8 cellular contexts compared by ENCODE assay signal in the genomic region with DNA sequence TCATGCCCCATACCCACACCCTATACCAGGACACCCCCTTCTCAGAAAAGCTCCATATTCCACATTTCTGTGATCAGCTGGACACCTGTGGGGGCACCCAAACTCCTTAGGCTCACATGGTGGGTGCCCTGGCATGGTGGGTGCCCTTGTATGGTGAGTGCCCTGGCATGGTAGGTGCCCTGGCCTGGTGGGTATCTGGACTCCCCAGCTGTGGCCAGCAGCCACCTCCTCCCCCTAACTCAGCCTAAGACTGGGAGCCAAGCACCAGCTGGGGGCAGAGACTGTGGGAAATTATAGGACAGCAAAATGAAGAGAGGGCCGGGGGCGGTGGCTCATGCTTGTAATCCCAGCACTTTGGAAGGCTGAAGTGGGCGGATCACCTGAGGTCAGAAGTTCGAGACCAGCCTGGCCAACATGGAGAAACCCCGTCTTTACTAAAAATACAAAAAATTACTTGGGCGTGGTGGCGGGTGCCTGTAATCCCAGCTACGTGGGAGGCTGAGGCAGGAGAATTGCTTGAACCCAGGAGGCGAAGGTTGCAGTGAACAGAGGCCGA. TPM values are rescaled to one million over a fixed set of nuclear protein-coding genes. Genes with fewer than 3 reads are reported as not detected.
DNase-seq lines count a peak whose midpoint lies in the region; ATAC-seq and TF ChIP-seq lines count a peak whose summit lies in the region.
"Not testable (repeated sequence)": the region's sequence is repeated elsewhere in the genome, so short reads cannot be mapped to it uniquely, and the experiment has no call there.
"Had no signal": no experiment of that assay in that cellular context is flagged by ENCODE, and none has a peak within 500 bp of the region (broad histone marks: within the 10 kb centered on the region; RNA-seq: fewer than 3 reads in every experiment).

No MANE protein-coding gene starts in this region.

- not testable (repeated sequence) for H3K4me1 Mint-ChIP-seq in Calu3 (ENCODE audit: low read depth, unreplicated experiment); endodermal cell
- peaks cover 19% of the 10 kb centered on the region for H3K4me1 Mint-ChIP-seq in T-helper 17 cell
- peaks cover 21% of the 10 kb centered on the region for H3K4me1 Mint-ChIP-seq in activated T-cell treated with anti-CD3 and anti-CD28 coated beads, Interleukin-2, amount 50 U/mL, for 72 hours (ENCODE audit: low read depth)
- peaks cover 37% of the 10 kb centered on the region for H3K4me1 Mint-ChIP-seq in mesothelial cell of epicardium
- H3K4me1 Mint-ChIP-seq in neural progenitor cell, result peaks cover 18% of the 10 kb centered on the region

- intact Hi-C loops in Calu3 (cut with micrococcal nuclease; ENCODE audit: unreplicated experiment), result not testable (repeated sequence)

- peaks cover 35% of the 10 kb centered on the region for H3K4me1 ChIP-seq in adipocyte (ENCODE audit: control insufficient read depth, insufficient read depth, low read length)
- H3K4me1 ChIP-seq in endodermal cell (ENCODE audit: control insufficient read depth, insufficient read depth, low read length), result not testable (repeated sequence)
- H3K4me1 ChIP-seq in neural progenitor cell, result peaks cover 19% of the 10 kb centered on the region

- CTCF ChIA-PET in Calu3 (lab: Charles Lee), result interaction anchor here (0.7 kb wide), 1 partner anchor 8 kb away, joined by 7 read pairs; no protein-coding TSS in a partner anchor

- H3K27me3 Mint-ChIP-seq in Calu3 (ENCODE audit: unreplicated experiment) (peaks cover 18% of the 10 kb centered on the region), endodermal cell (ENCODE audit: insufficient read depth) (peaks cover 11% of the 10 kb centered on the region), neural progenitor cell (ENCODE audit: insufficient read depth, low read depth) (peaks cover 12% of the 10 kb centered on the region)
- H3K27me3 Mint-ChIP-seq in T-helper 17 cell; mesothelial cell of epicardium (ENCODE audit: low read depth): not testable (repeated sequence)
- peaks cover 42% of the 10 kb centered on the region for H3K27me3 Mint-ChIP-seq in activated T-cell treated with anti-CD3 and anti-CD28 coated beads, Interleukin-2, amount 50 U/mL, for 72 hours (ENCODE audit: low read depth)

- peaks cover 51% of the 10 kb centered on the region for H3K36me3 Mint-ChIP-seq in Calu3 (ENCODE audit: insufficient read depth, unreplicated experiment)
- H3K36me3 Mint-ChIP-seq in T-helper 17 cell (ENCODE audit: low read depth); activated T-cell treated with anti-CD3 and anti-CD28 coated beads, Interleukin-2, amount 50 U/mL, for 72 hours (ENCODE audit: insufficient read depth in 2 of 2); mesothelial cell of epicardium; neural progenitor cell: not testable (repeated sequence)
- H3K36me3 Mint-ChIP-seq in endodermal cell (ENCODE audit: low read depth), result peaks cover 15% of the 10 kb centered on the region

- H3K9ac ChIP-seq in adipocyte (ENCODE audit: low read length), result peak overlapping the region; percentile 99
- H3K9ac ChIP-seq in endodermal cell (ENCODE audit: extremely low read depth, low read length, poor library complexity, severe bottlenecking); neural progenitor cell: not testable (repeated sequence)

- H3K36me3 ChIP-seq in adipocyte (ENCODE audit: control insufficient read depth, insufficient read depth, low read length, severe bottlenecking), result peaks cover 35% of the 10 kb centered on the region
- H3K36me3 ChIP-seq in endodermal cell (ENCODE audit: control insufficient read depth, insufficient read depth, low read length), result peaks cover 22% of the 10 kb centered on the region
- not testable (repeated sequence) for H3K36me3 ChIP-seq in neural progenitor cell

- not testable (repeated sequence) for TF ChIP-seq CTCF in Calu3 (IDR thresholded peaks at IDR 0.05; ENCODE audit: unreplicated experiment); endodermal cell (conservative IDR thresholded peaks at IDR 0.05); mesothelial cell of epicardium (IDR thresholded peaks at IDR 0.05; ENCODE audit: unreplicated experiment); neural progenitor cell (IDR thresholded peaks at IDR 0.05)

- H3K27me3 ChIP-seq in adipocyte (replicated peaks; ENCODE audit: control insufficient read depth, insufficient read depth, low read length); endodermal cell (ENCODE audit: control insufficient read depth, insufficient read depth, low read length, poor library complexity, severe bottlenecking): not testable (repeated sequence)
- peaks cover 33% of the 10 kb centered on the region for H3K27me3 ChIP-seq in neural progenitor cell

- peaks cover 23% of the 10 kb centered on the region for H3F3A ChIP-seq in neural progenitor cell (ENCODE audit: low read depth)

- ATAC-seq in T-helper 17 cell; activated T-cell treated with anti-CD3 and anti-CD28 coated beads, Interleukin-2, amount 50 U/mL, for 72 hours (replicated peaks in 1 of 2): not testable (repeated sequence)

- not testable (repeated sequence) for H3K9me3 ChIP-seq in T-helper 17 cell (ENCODE audit: control insufficient read depth, low read length, poor library complexity, severe bottlenecking); adipocyte (ENCODE audit: control insufficient read depth, low read length); endodermal cell (ENCODE audit: control insufficient read depth, low read length); neural progenitor cell (ENCODE audit: low read depth)

- H3K4me3 Mint-ChIP-seq in Calu3 (ENCODE audit: low read depth, unreplicated experiment) (peak overlapping the region; percentile 74), T-helper 17 cell (peak overlapping the region; percentile 80), endodermal cell (peak overlapping the region; percentile 66), mesothelial cell of epicardium (peak overlapping the region; percentile 58), neural progenitor cell (peak overlapping the region; percentile 76)
- peak overlapping the region; percentile 32 to 68 for H3K4me3 Mint-ChIP-seq in activated T-cell treated with anti-CD3 and anti-CD28 coated beads, Interleukin-2, amount 50 U/mL, for 72 hours

- 94 to 98% methylated on average over 9 to 10 of the region's 10 CpGs for WGBS in endodermal cell (ENCODE audit: insufficient coverage in 1 of 2, insufficient read length in 1 of 2), 2 experiments

- not testable (repeated sequence) for H2AFZ ChIP-seq in neural progenitor cell (replicated peaks)

- not testable (repeated sequence) for H4K20me1 ChIP-seq in neural progenitor cell (ENCODE audit: low read depth)

- H3K79me2 ChIP-seq in neural progenitor cell (ENCODE audit: low read depth), result not testable (repeated sequence)

- not testable (repeated sequence) for H3K9me3 Mint-ChIP-seq in Calu3 (ENCODE audit: low read depth, unreplicated experiment); activated T-cell treated with anti-CD3 and anti-CD28 coated beads, Interleukin-2, amount 50 U/mL, for 72 hours; endodermal cell; mesothelial cell of epicardium; neural progenitor cell

- H3K27ac Mint-ChIP-seq in Calu3 (ENCODE audit: unreplicated experiment); activated T-cell treated with anti-CD3 and anti-CD28 coated beads, Interleukin-2, amount 50 U/mL, for 72 hours; endodermal cell; mesothelial cell of epicardium; neural progenitor cell: not testable (repeated sequence)
- peak overlapping the region; percentile 73 for H3K27ac Mint-ChIP-seq in T-helper 17 cell

- not testable (repeated sequence) for BruUV-seq in Calu3 (replicated peaks; lab: Mats Ljungman, UMichigan)

- H3K27ac ChIP-seq in endodermal cell (ENCODE audit: low read depth, low read length); neural progenitor cell: not testable (repeated sequence)

- H3K4me3 ChIP-seq in adipocyte (ENCODE audit: low read length), result peak overlapping the region; percentile 97
- H3K4me3 ChIP-seq in endodermal cell (ENCODE audit: low read length); neural progenitor cell: not testable (repeated sequence)

- H3K4me2 ChIP-seq in neural progenitor cell, result not testable (repeated sequence)

- not testable (repeated sequence) for DNase-seq in Calu3; T-helper 17 cell; activated T-cell treated with anti-CD3 and anti-CD28 coated beads, Interleukin-2, amount 50 U/mL, for 72 hours; adipocyte (ENCODE audit: low read depth); endodermal cell; mesothelial cell of epicardium (ENCODE audit: low spot score in 2 of 2, unreplicated experiment in 2 of 2); neural progenitor cell (ENCODE audit: low spot score)

RNA-seq across cellular contexts. Expression of gene TLCD2, which starts 1.3 kb away (rescaled TPM):
- total RNA-seq in Calu3 (2022) (5.9 and 6.7 TPM in 2 replicates), T-helper 17 cell (1 to 10 TPM in 1 of 2 donors, under 1 TPM in 1; 0.26 to 1.4 TPM), endodermal cell (1 to 10 TPM in 1 of 2 donors, under 1 TPM in 1; 0.84 to 1.8 TPM), mesothelial cell of epicardium (8.6 to 9.2 TPM (median 8.7 TPM) in 3 replicates), neural progenitor cell (ENCODE audit: low replicate concordance) (0.15 and 0.28 TPM in 2 replicates)
- total RNA-seq in activated T-cell treated with anti-CD3 and anti-CD28 coated beads, Interleukin-2, amount 50 U/mL, for 72 hours, result 1 to 10 TPM in 1 of 2 donors, under 1 TPM in 1; 0.70 to 1.8 TPM
- 0.93 TPM for polyA plus RNA-seq in endodermal cell (2013, experiment 1 of 2)
- polyA plus RNA-seq in endodermal cell (2013, experiment 2 of 2), result 0.99 TPM

RNA-seq across cellular contexts. Expression of gene WDR81, which starts 15.6 kb away (rescaled TPM):
- 11.2 and 11.8 TPM in 2 replicates for total RNA-seq in Calu3 (2022)
- total RNA-seq in T-helper 17 cell, result 10 to 100 TPM; 38.2 to 41.2 TPM
- total RNA-seq in activated T-cell treated with anti-CD3 and anti-CD28 coated beads, Interleukin-2, amount 50 U/mL, for 72 hours, result 10 to 100 TPM in 1 of 2 donors, 1 to 10 TPM in 1; 9.4 to 11.2 TPM
- 10 to 100 TPM; 13.4 to 17.9 TPM for total RNA-seq in endodermal cell
- polyA plus RNA-seq in endodermal cell (2013, experiment 1 of 2), result 8.0 TPM
- polyA plus RNA-seq in endodermal cell (2013, experiment 2 of 2), result 6.0 TPM
- 20.3 to 22.9 TPM (median 20.6 TPM) in 3 replicates for total RNA-seq in mesothelial cell of epicardium
- 1.9 and 10.4 TPM in 2 replicates for total RNA-seq in neural progenitor cell (ENCODE audit: low replicate concordance)

RNA-seq across cellular contexts. Expression of gene PRPF8, which starts 24.2 kb away (rescaled TPM):
- 182 and 206 TPM in 2 replicates for total RNA-seq in Calu3 (2022)
- 100 to 1,000 TPM; 451 to 472 TPM for total RNA-seq in T-helper 17 cell
- 100 to 1,000 TPM; 332 to 390 TPM for total RNA-seq in activated T-cell treated with anti-CD3 and anti-CD28 coated beads, Interleukin-2, amount 50 U/mL, for 72 hours
- total RNA-seq in endodermal cell, result 100 to 1,000 TPM; 298 to 375 TPM
- 230 TPM for polyA plus RNA-seq in endodermal cell (2013, experiment 1 of 2)
- 223 TPM for polyA plus RNA-seq in endodermal cell (2013, experiment 2 of 2)
- total RNA-seq in mesothelial cell of epicardium, result 331 to 354 TPM (median 334 TPM) in 3 replicates
- total RNA-seq in neural progenitor cell (ENCODE audit: low replicate concordance), result 119 and 173 TPM in 2 replicates

RNA-seq across cellular contexts. Expression of gene SERPINF2, which starts 33.8 kb away (rescaled TPM):
- total RNA-seq in Calu3 (2022) (0.54 and 0.76 TPM in 2 replicates), T-helper 17 cell (under 1 TPM; 0.29 to 0.67 TPM), endodermal cell (1 to 10 TPM in 1 of 2 donors, under 1 TPM in 1; 0.86 to 1.8 TPM), mesothelial cell of epicardium (0.32 to 0.63 TPM (median 0.44 TPM) in 3 replicates), neural progenitor cell (ENCODE audit: low replicate concordance) (0.59 TPM in 1 of 2 replicates, not detected in the other)
- total RNA-seq in activated T-cell treated with anti-CD3 and anti-CD28 coated beads, Interleukin-2, amount 50 U/mL, for 72 hours, result 1 to 10 TPM in 1 of 2 donors, under 1 TPM in 1; 0.89 to 1.6 TPM
- polyA plus RNA-seq in endodermal cell (2013, experiment 1 of 2), result 0.50 TPM
- polyA plus RNA-seq in endodermal cell (2013, experiment 2 of 2), result 0.41 TPM
- total RNA-seq: GM23248 had no signal

RNA-seq across cellular contexts. Expression of gene SERPINF1, which starts 53.0 kb away (rescaled TPM):
- total RNA-seq in Calu3 (2022), result not detected in 2 replicates
- total RNA-seq in T-helper 17 cell, result under 1 TPM in 1 of 2 donors, not detected in 1; 0.52 TPM
- 1 to 10 TPM in 1 of 2 donors, not detected in 1; 2.2 TPM for total RNA-seq in activated T-cell treated with anti-CD3 and anti-CD28 coated beads, Interleukin-2, amount 50 U/mL, for 72 hours
- total RNA-seq in endodermal cell, result 10 to 100 TPM; 39.7 to 64.1 TPM
- polyA plus RNA-seq in endodermal cell (2013, experiment 1 of 2), result 36.7 TPM
- polyA plus RNA-seq in endodermal cell (2013, experiment 2 of 2), result 33.9 TPM
- 69.6 to 72.5 TPM (median 71.4 TPM) in 3 replicates for total RNA-seq in mesothelial cell of epicardium
- total RNA-seq in neural progenitor cell (ENCODE audit: low replicate concordance), result 57.9 and 93.5 TPM in 2 replicates
